8 cellular contexts compared by ENCODE assay signal in genomic region chr12:78864483-78865296, GRCh38. TPM values are rescaled to one million over a fixed set of nuclear protein-coding genes. Genes with fewer than 3 reads are reported as not detected.
DNase-seq lines count a peak whose midpoint lies in the region; ATAC-seq and TF ChIP-seq lines count a peak whose summit lies in the region.

Gene SYT1, plus strand, starts transcription at chr12:78864774.

- H3K9me3 Mint-ChIP-seq in CD14-positive monocyte, result peaks cover 0 to 15% (median 13%) of the 10 kb centered on the region in 7 donors

- H3K4me1 ChIP-seq in adipocyte (ENCODE audit: control insufficient read depth, insufficient read depth, low read length) (peaks cover 9% of the 10 kb centered on the region), heart left ventricle (peaks cover 0 to 21% (median 9%) of the 10 kb centered on the region in 12 donors), OCI-LY7 (ENCODE audit: insufficient read depth, low read length, poor library complexity, severe bottlenecking) (no peaks in the 10 kb centered on the region)

- H2AFZ ChIP-seq in OCI-LY7 (ENCODE audit: low read length), result no peak within 1 kb of the TSS

- POLR2A ChIA-PET in OCI-LY7 (lab: Charles Lee), result interaction anchor here (0.6 to 1.1 kb wide), 3 partner anchors 9 to 457 kb away, joined by 3 to 5 read pairs (median 4); no protein-coding TSS in a partner anchor

- H3K4me3 Mint-ChIP-seq in CD14-positive monocyte, result peak within 1 kb of the TSS; percentile 27 to 82

- CTCF ChIA-PET in OCI-LY7 (lab: Charles Lee; ENCODE audit: unreplicated experiment), result no interaction called here

- no peak for TF ChIP-seq POLR2A in heart left ventricle (IDR thresholded peaks at IDR 0.05)

- 1 to 2% (median 1%) methylated on average over 33 to 44 of the region's 45 CpGs for WGBS in heart left ventricle, 4 donors

- H3K9ac ChIP-seq in adipocyte (ENCODE audit: low read length), result no peak within 1 kb of the TSS

- ATAC-seq in GM21529 (IDR thresholded peaks at IDR 0.05; ENCODE audit: unreplicated experiment), result peak; percentile 30
- peak in 3 of 4 donors; percentile 9 to 54 (median 54) for ATAC-seq in heart left ventricle

- no peak within 1 kb of the TSS for H3K4me2 ChIP-seq in OCI-LY7 (ENCODE audit: low read length)

- intact Hi-C loops in CD14-positive monocyte (cut with micrococcal nuclease) (no loop called here), heart left ventricle (cut with DNase I) (no loop called here), OCI-LY7 (cut with micrococcal nuclease; ENCODE audit: unreplicated experiment) (no loop called here)

- no peaks in the 10 kb centered on the region for H3K9me2 ChIP-seq in OCI-LY7 (ENCODE audit: insufficient read depth, low read length)

- DNase-seq in CD14-positive monocyte (ENCODE audit: low spot score) (no peak), NCI-H1436 (lab: John Stamatoyannopoulos, UW) (peak; percentile 91), adipocyte (ENCODE audit: low read depth) (peak; percentile 74), heart left ventricle (peak in 3 of 5 donors; percentile 20 to 57 (median 30)), pons (ENCODE audit: low spot score) (peak; percentile 35), OCI-LY7 (ENCODE audit: low spot score) (no peak), Kasumi-1 (lab: John Stamatoyannopoulos, UW) (no peak)

- H3K27me3 Mint-ChIP-seq in CD14-positive monocyte (ENCODE audit: low read depth in 3 of 3), result peaks cover 36 to 41% (median 39%) of the 10 kb centered on the region in 3 donors

- H3K27ac ChIP-seq in heart left ventricle (no peak within 1 kb of the TSS), OCI-LY7 (ENCODE audit: low read depth, low read length, poor library complexity, severe bottlenecking) (no peak within 1 kb of the TSS)

- BruUV-seq in OCI-LY7 (replicated peaks; lab: Mats Ljungman, UMichigan), result no TSS peak

- no peaks in the 10 kb centered on the region for H3K36me3 Mint-ChIP-seq in CD14-positive monocyte

- no peaks in the 10 kb centered on the region for H3K9me3 ChIP-seq in adipocyte (ENCODE audit: control insufficient read depth, low read length)
- H3K9me3 ChIP-seq in heart left ventricle, result no peaks in the 10 kb centered on the region
- H3K9me3 ChIP-seq in OCI-LY7 (ENCODE audit: low read length), result no peaks in the 10 kb centered on the region

- H3K4me1 Mint-ChIP-seq in CD14-positive monocyte, result peaks cover 3% of the 10 kb centered on the region

- H3K27me3 ChIP-seq in adipocyte (replicated peaks; ENCODE audit: control insufficient read depth, insufficient read depth, low read length), result peaks cover 35% of the 10 kb centered on the region
- H3K27me3 ChIP-seq in heart left ventricle, result peaks cover 9 to 57% (median 30%) of the 10 kb centered on the region in 9 donors

- H3K4me3 ChIP-seq in adipocyte (ENCODE audit: low read length) (peak within 1 kb of the TSS; percentile 80), heart left ventricle (peak within 1 kb of the TSS in 11 of 12 donors; percentile 22 to 52 (median 42)), OCI-LY7 (ENCODE audit: low read depth, low read length, poor library complexity, severe bottlenecking) (no peak within 1 kb of the TSS)

- no peaks in the 10 kb centered on the region for H3K36me3 ChIP-seq in adipocyte (ENCODE audit: control insufficient read depth, insufficient read depth, low read length, severe bottlenecking)
- no peaks in the 10 kb centered on the region for H3K36me3 ChIP-seq in heart left ventricle
- H3K36me3 ChIP-seq in OCI-LY7 (ENCODE audit: insufficient read depth, low read length), result no peaks in the 10 kb centered on the region

- H3K27ac Mint-ChIP-seq in CD14-positive monocyte, result no peak within 1 kb of the TSS

- no peak for TF ChIP-seq CTCF in CD14-positive monocyte (IDR thresholded peaks at IDR 0.05)
- TF ChIP-seq CTCF in heart left ventricle (IDR thresholded peaks at IDR 0.05), result no peak
- TF ChIP-seq CTCF in OCI-LY7 (conservative IDR thresholded peaks at IDR 0.05; ENCODE audit: low read length), result no peak

- no peaks in the 10 kb centered on the region for H3K79me2 ChIP-seq in OCI-LY7 (ENCODE audit: insufficient read depth, low read depth, low read length)

- H4K20me1 ChIP-seq in OCI-LY7 (ENCODE audit: insufficient read depth, low read length), result no peaks in the 10 kb centered on the region

RNA-seq across cellular contexts. Expression of gene SYT1, which starts in this region (rescaled TPM):
- polyA plus RNA-seq in CD14-positive monocyte (under 1 TPM in 1 of 2 donors, not detected in 1; 0.72 TPM), heart left ventricle (not detected)
- total RNA-seq in heart left ventricle (under 1 TPM in 5 of 9 donors, not detected in 4; 0.08 to 0.86 (median 0.16) TPM), OCI-LY7 (2022) (not detected in 2 replicates)
- not detected in 2 replicates for total RNA-seq in OCI-LY7 (2014; rRNA removed; shearing (Covaris generic))

Comparison
In these comparisons a context has a peak if more than half of its experiments do, and no peak if none do; other contexts are left out.
1. Peak in DNase-seq, ATAC-seq and H3K4me3 ChIP-seq in heart left ventricle; RNA of the gene not detected or under 1 TPM.
2. DNase-seq: peak in NCI-H1436 (single experiment), adipocyte (single experiment) and pons (single experiment); none in CD14-positive monocyte (single experiment), OCI-LY7 (single experiment) and Kasumi-1 (0 of 2).